ENCODE assay signal across 14 cellular contexts in genomic region chr3:172068977-172069376, GRCh38. TPM values are rescaled to one million over a fixed set of nuclear protein-coding genes. Genes with fewer than 3 reads are reported as not detected.
DNase-seq lines count a peak whose midpoint lies in the region; ATAC-seq and TF ChIP-seq lines count a peak whose summit lies in the region.
"Had no signal": no experiment of that assay in that cellular context is flagged by ENCODE, and none has a peak within 500 bp of the region (broad histone marks: within the 10 kb centered on the region; RNA-seq: fewer than 3 reads in every experiment).

No MANE protein-coding gene starts in this region.

- no CpG with 5 or more reads among the region's 4 CpGs for WGBS in H9 (ENCODE audit: extremely low coverage, insufficient read length, low lambda C conversion rate)
- 42 to 49% (median 45%) methylated on average over 4 of the region's 4 CpGs for WGBS in adrenal gland, 4 donors

- H4K20me1 ChIP-seq in H9 (ENCODE audit: control insufficient read depth, insufficient read depth, insufficient read length) = peaks cover 2% of the 10 kb centered on the region

- DNase-seq in H9 = no peak
- DNase-seq in adrenal gland = no peak
- DNase-seq in natural killer cell = no peak
- no peak for DNase-seq in gastrocnemius medialis
- DNase-seq in RPMI8226 = no peak
- DNase-seq in coronary artery (ENCODE audit: low spot score) = no peak
- DNase-seq in ascending aorta (ENCODE audit: low spot score in 2 of 2) = no peak
- no peak for DNase-seq in NCI-H1694 (lab: John Stamatoyannopoulos, UW)
- DNase-seq: NCI-H1436 treated with DMSO at 0.1 percent for 48 hours, NCI-H2107, NCI-H226, NCI-H526 treated with DMSO at 0.1 percent for 48 hours, SK-N-SH had no signal

- no peak overlapping the region for H2BK15ac ChIP-seq in H9 (ENCODE audit: low read depth, low read length)

- peak overlapping the region; percentile 51 to 90 (median 83); a peak in 4 of 7 replicates for H3K27ac Mint-ChIP-seq in H9
- peak overlapping the region; percentile 50 to 69 for H3K27ac Mint-ChIP-seq in natural killer cell

- no peak overlapping the region for H2AK5ac ChIP-seq in H9 (ENCODE audit: insufficient read length, low read length)

- no peak overlapping the region for H4K91ac ChIP-seq in H9 (ENCODE audit: insufficient read length, low read depth, low read length)

- no peak overlapping the region for H2AFZ ChIP-seq in H9 (ENCODE audit: low read length)

- no peaks in the 10 kb centered on the region for H3K27me3 ChIP-seq in H9 (ENCODE audit: insufficient read depth, low read length)
- H3K27me3 ChIP-seq in adrenal gland = no peaks in the 10 kb centered on the region
- H3K27me3 ChIP-seq in gastrocnemius medialis = no peaks in the 10 kb centered on the region
- H3K27me3 ChIP-seq in ascending aorta = no peaks in the 10 kb centered on the region

- H3K14ac ChIP-seq in H9 (ENCODE audit: insufficient read depth, low read length) = no peak overlapping the region

- H3K36me3 Mint-ChIP-seq in H9 (ENCODE audit: insufficient read depth in 1 of 3, low read depth in 3 of 3) (peaks cover 1 to 5% (median 4%) of the 10 kb centered on the region in 3 experiments; a peak in 6 of 7 replicates), natural killer cell (no peaks in the 10 kb centered on the region)

- in situ Hi-C loops in gastrocnemius medialis (cut with MboI; ENCODE audit: low sequenced_read_pairs in 4 of 4) = no loop called here

- H3K9me3 ChIP-seq in H9 (ENCODE audit: control insufficient read depth, low read depth, low read length) (no peaks in the 10 kb centered on the region), adrenal gland (replicated peaks in 1 of 3) (no peaks in the 10 kb centered on the region), gastrocnemius medialis (no peaks in the 10 kb centered on the region), ascending aorta (no peaks in the 10 kb centered on the region)
- H3K9me3 ChIP-seq: SK-N-SH had no signal

- H3T11ph ChIP-seq in H9 (ENCODE audit: low read length) = no peak overlapping the region

- ATAC-seq in natural killer cell (no peak), gastrocnemius medialis (no peak)
- ATAC-seq: Right ventricle myocardium inferior had no signal

- no peak overlapping the region for H4K8ac ChIP-seq in H9 (replicated peaks; ENCODE audit: insufficient read length, low read depth, low read length)

- peaks cover 12% of the 10 kb centered on the region for H3K4me1 ChIP-seq in H9 (ENCODE audit: insufficient read depth, low read length)
- H3K4me1 ChIP-seq in adrenal gland (replicated peaks in 1 of 2) = peaks cover 56 to 95% of the 10 kb centered on the region in 2 donors
- peaks cover 77 to 90% of the 10 kb centered on the region in 2 donors for H3K4me1 ChIP-seq in gastrocnemius medialis
- H3K4me1 ChIP-seq in ascending aorta = peaks cover 15 to 70% of the 10 kb centered on the region in 2 donors

- H3K9me3 Mint-ChIP-seq in H9 = no peaks in the 10 kb centered on the region; a peak in 1 of 5 replicates
- no peaks in the 10 kb centered on the region for H3K9me3 Mint-ChIP-seq in natural killer cell

- no peak overlapping the region for H3K27ac ChIP-seq in H9 (ENCODE audit: insufficient read length, low read depth, low read length)
- peak overlapping the region in 3 of 5 donors; percentile 8 to 64 (median 18) for H3K27ac ChIP-seq in adrenal gland
- H3K27ac ChIP-seq in gastrocnemius medialis = peak overlapping the region; percentile 45 to 61 (median 52)
- no peak overlapping the region for H3K27ac ChIP-seq in coronary artery
- H3K27ac ChIP-seq in ascending aorta = no peak overlapping the region

- no peak overlapping the region for H3K9ac ChIP-seq in H9 (ENCODE audit: extremely low read depth, insufficient read length, low read length)
- H3K9ac ChIP-seq: SK-N-SH had no signal

- H3K23ac ChIP-seq in H9 (ENCODE audit: insufficient read length, low read depth, low read length) = no peak overlapping the region

- no peaks in the 10 kb centered on the region for H3K27me3 Mint-ChIP-seq in H9 (ENCODE audit: low read depth)
- H3K27me3 Mint-ChIP-seq in natural killer cell (ENCODE audit: low read depth in 2 of 2) = no peaks in the 10 kb centered on the region

- H2BK120ac ChIP-seq in H9 (ENCODE audit: low read depth, low read length, poor library complexity, severe bottlenecking) = no peak overlapping the region

- TF ChIP-seq CTCF in H9 (conservative IDR thresholded peaks at IDR 0.05) = no peak
- no peak for TF ChIP-seq CTCF in adrenal gland (IDR thresholded peaks at IDR 0.05)
- no peak for TF ChIP-seq CTCF in natural killer cell (IDR thresholded peaks at IDR 0.05)
- TF ChIP-seq CTCF in gastrocnemius medialis (IDR thresholded peaks at IDR 0.05 in 4 of 5, conservative IDR thresholded peaks at IDR 0.05 in 1 of 5) = no peak
- TF ChIP-seq CTCF in coronary artery (IDR thresholded peaks at IDR 0.05) = no peak
- TF ChIP-seq CTCF in ascending aorta (IDR thresholded peaks at IDR 0.05) = no peak

- no peak overlapping the region for H2BK20ac ChIP-seq in H9 (ENCODE audit: low read depth, low read length, poor library complexity, severe bottlenecking)

- no peak overlapping the region for H3K56ac ChIP-seq in H9 (ENCODE audit: insufficient read length, low read depth, low read length)

- H3K36me3 ChIP-seq in adrenal gland (replicated peaks in 1 of 2) (no peaks in the 10 kb centered on the region), gastrocnemius medialis (no peaks in the 10 kb centered on the region), ascending aorta (no peaks in the 10 kb centered on the region)

- TF ChIP-seq POLR2A in adrenal gland (IDR thresholded peaks at IDR 0.05) (no peak), gastrocnemius medialis (IDR thresholded peaks at IDR 0.05) (no peak)

- H3K4me1 Mint-ChIP-seq in H9 (peaks cover 57% of the 10 kb centered on the region in 2 experiments), natural killer cell (peaks cover 78% of the 10 kb centered on the region in 2 donors)

- H4K5ac ChIP-seq in H9 (ENCODE audit: insufficient read length, low read depth, low read length) = no peak overlapping the region

- H3K79me1 ChIP-seq in H9 (ENCODE audit: insufficient read depth, low read depth, low read length, poor library complexity, severe bottlenecking) = peaks cover 1% of the 10 kb centered on the region

- no peak overlapping the region for H3K4ac ChIP-seq in H9 (ENCODE audit: low read depth, low read length)

- peaks cover 26% of the 10 kb centered on the region; the same call in 1 of the 2 replicates for H3K79me2 ChIP-seq in H9 (ENCODE audit: insufficient read depth, low read length)

- intact Hi-C loops in adrenal gland (cut with DNase I) = no loop called here
- intact Hi-C loops in natural killer cell (cut with micrococcal nuclease) = no loop called here
- intact Hi-C loops in gastrocnemius medialis (cut with DNase I; ENCODE audit: low total_unique reads) = no loop called here
- intact Hi-C loops in ascending aorta (cut with DNase I) = loop anchor here (5.0 kb wide), 1 partner anchor 38 kb away; no protein-coding TSS in a partner anchor

- H3K4me2 ChIP-seq in H9 (ENCODE audit: insufficient read depth, insufficient read length, low read length) = no peak overlapping the region
- H3K4me2 ChIP-seq: SK-N-SH had no signal

- H3K4me3 ChIP-seq in adrenal gland = no peak overlapping the region
- no peak overlapping the region for H3K4me3 ChIP-seq in gastrocnemius medialis
- no peak overlapping the region for H3K4me3 ChIP-seq in coronary artery
- H3K4me3 ChIP-seq in ascending aorta = no peak overlapping the region

- no peaks in the 10 kb centered on the region for H3K23me2 ChIP-seq in H9 (ENCODE audit: insufficient read length, low read depth, low read length, poor library complexity, severe bottlenecking)

- H3K4me3 Mint-ChIP-seq in H9 = no peak overlapping the region
- no peak overlapping the region for H3K4me3 Mint-ChIP-seq in natural killer cell

- no peak overlapping the region for H3K18ac ChIP-seq in H9 (ENCODE audit: insufficient read length, low read depth, low read length)

- no peak overlapping the region for H2BK12ac ChIP-seq in H9 (ENCODE audit: insufficient read length, low read depth, low read length)

- H2BK5ac ChIP-seq in H9 (ENCODE audit: insufficient read length, low read length) = no peak overlapping the region

RNA-seq across cellular contexts. Expression of gene FNDC3B, which starts 29.6 kb away (rescaled TPM):
- total RNA-seq in H9 (2021) (42.3 and 43.8 TPM in 2 replicates), adrenal gland (100 to 1,000 TPM in 6 of 8 donors, 10 to 100 TPM in 2; 66.6 to 228 (median 128) TPM), natural killer cell (100 to 1,000 TPM; 154 to 214 (median 206) TPM), gastrocnemius medialis (100 to 1,000 TPM in 1 of 4 donors, 10 to 100 TPM in 3; 42.5 to 110 (median 74.2) TPM), ascending aorta (54.9 TPM)
- polyA plus RNA-seq in adrenal gland = 100 to 1,000 TPM in 1 of 3 donors, 10 to 100 TPM in 1, 1 to 10 TPM in 1; 9.9 to 124 (median 15.2) TPM

Comparison
In these comparisons a context has a peak if more than half of its experiments do, and no peak if none do; other contexts are left out.
1. H3K27ac ChIP-seq: peak in adrenal gland (3 of 5) and gastrocnemius medialis (4 of 4); none in H9 (single experiment), coronary artery (0 of 2) and ascending aorta (0 of 2).